Comparison of ENCODE assay signal across 18 cellular contexts in genomic region chr6:130896249-130896648, GRCh38.
"Had no signal": no experiment of that assay in that cellular context is flagged by ENCODE, and none has a peak within 500 bp of the region (broad histone marks: within the 10 kb centered on the region; RNA-seq: fewer than 3 reads in every experiment).

No MANE protein-coding gene starts in this region.

- H3K27me3 ChIP-seq: esophagus squamous epithelium, right atrium auricular region, transverse colon, vagina had no signal

- H3K36me3 ChIP-seq: right atrium auricular region had no signal

- DNase-seq: activated CD4-positive, alpha-beta T cell treated with anti-CD3 and anti-CD28 coated beads, Interleukin-2, amount 10 ng/mL, durations not matched to agents 7 days and 5 days; activated CD8-positive, alpha-beta T cell treated with anti-CD3 and anti-CD28 coated beads, Interleukin-2, amount 10 ng/mL, durations not matched to agents 7 days and 5 days; activated naive CD4-positive, alpha-beta T cell treated with anti-CD3 and anti-CD28 coated beads, Interleukin-2, amount 10 ng/mL, durations not matched to agents 7 days and 5 days; activated naive CD8-positive, alpha-beta T cell treated with anti-CD3 and anti-CD28 coated beads, Interleukin-2, amount 50 U/mL, for 24 hours; activated T-cell treated with anti-CD3 and anti-CD28 coated beads, Interleukin-2, amount 50 U/mL, for 4 hours; effector memory CD4-positive, alpha-beta T cell; esophagus squamous epithelium; hippocampal formation; nephron progenitor cell; stimulated activated CD4-positive, alpha-beta T cell treated with anti-CD3 and anti-CD28 coated beads, Interleukin-2, amount 100 ng/mL, for 24 hours; stimulated activated naive CD8-positive, alpha-beta T cell treated with anti-CD3 and anti-CD28 coated beads, Interleukin-15, Interleukin-2, amounts not matched to agents 100 U/mL and 50 U/mL, for 24 hours; T1000; transverse colon had no signal

- H3K9me3 ChIP-seq: esophagus squamous epithelium, right atrium auricular region, transverse colon, vagina had no signal

- H3K4me1 ChIP-seq: esophagus squamous epithelium, transverse colon, vagina had no signal

- H3K27ac ChIP-seq: esophagus squamous epithelium, right atrium auricular region, transverse colon, vagina had no signal

- FAIRE-seq: astrocyte, endothelial cell of umbilical vein had no signal

- H3K4me3 ChIP-seq: esophagus squamous epithelium, lung, right atrium auricular region, transverse colon, vagina had no signal
